ENCODE assay signal across 8 cellular contexts in the genomic region with DNA sequence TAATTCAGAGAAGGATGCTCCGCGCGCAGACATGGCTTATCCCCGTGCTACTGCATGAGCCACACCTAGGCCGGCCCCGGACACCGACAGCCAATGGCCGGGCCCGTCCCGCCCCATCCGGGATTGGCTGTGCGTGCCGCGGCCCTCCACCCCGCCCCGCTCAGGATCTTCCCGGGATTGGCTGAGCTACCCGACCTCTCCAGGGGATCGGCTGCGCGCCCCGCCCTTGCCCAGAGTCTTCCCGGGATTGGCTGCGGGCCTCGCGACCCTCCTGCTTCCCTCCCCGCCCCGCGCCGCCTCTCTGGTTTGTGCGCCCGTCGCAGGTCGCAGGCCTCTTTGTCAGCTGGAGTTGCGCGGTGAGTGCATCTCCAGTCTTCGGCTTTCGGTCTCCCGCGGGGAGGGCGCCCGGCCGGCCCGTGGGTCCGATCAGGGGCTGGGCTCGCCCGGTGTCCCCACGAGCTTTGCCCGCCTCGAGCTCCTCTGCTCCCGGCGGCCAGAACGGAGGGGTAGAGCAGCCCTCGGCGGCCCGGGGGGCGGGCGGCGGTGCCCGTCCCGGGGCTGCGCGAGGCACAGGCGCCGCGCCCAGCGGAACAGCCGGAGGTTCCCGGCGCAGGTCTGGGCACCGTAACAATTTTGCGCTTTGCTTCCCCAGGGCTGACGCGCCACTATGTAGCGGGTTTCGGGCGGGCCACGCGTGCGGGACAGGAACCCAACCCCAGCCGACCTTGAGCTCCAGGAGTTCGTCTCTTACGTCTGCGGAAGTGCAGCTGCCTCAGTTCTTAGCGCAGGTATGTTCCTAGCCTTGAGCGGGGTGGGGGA. TPM values are rescaled to one million over a fixed set of nuclear protein-coding genes. Genes with fewer than 3 reads are reported as not detected.
DNase-seq lines count a peak whose midpoint lies in the region; FAIRE-seq and TF ChIP-seq lines count a peak whose summit lies in the region.

No MANE protein-coding gene starts in this region.

- DNase-seq in HAP-1 (ENCODE audit: low spot score in 2 of 2), result peak; percentile 97 to 99
- peak; percentile 100 for DNase-seq in MG63
- DNase-seq in SIG-M5 (lab: John Stamatoyannopoulos, UW), result peak; percentile 70
- peak; percentile 84 to 92 (median 92) for DNase-seq in activated naive CD4-positive, alpha-beta T cell (lab: John Stamatoyannopoulos, UW)
- peak; percentile 97 to 99 for DNase-seq in foreskin fibroblast
- DNase-seq in neural progenitor cell (ENCODE audit: low spot score), result peak; percentile 98

- in situ Hi-C loops in HAP-1 (cut with MboI; ENCODE audit: low sequenced_read_pairs), result no loop called here

- H3K9me3 ChIP-seq in HAP-1 (no peaks in the 10 kb centered on the region), MG63 (no peaks in the 10 kb centered on the region), neural progenitor cell (ENCODE audit: low read depth) (no peaks in the 10 kb centered on the region), stomach smooth muscle (ENCODE audit: control insufficient read depth in 2 of 2, low read length in 2 of 2) (no peaks in the 10 kb centered on the region)

- H3K9ac ChIP-seq in neural progenitor cell, result peak overlapping the region; percentile 72
- H3K9ac ChIP-seq in stomach smooth muscle (ENCODE audit: low read length in 2 of 2), result peak overlapping the region; percentile 80 to 91

- H3K4me3 ChIP-seq in HAP-1 (peak overlapping the region; percentile 63), MG63 (peak overlapping the region; percentile 77), foreskin fibroblast (ENCODE audit: low read depth in 1 of 2, low read length in 2 of 2) (peak overlapping the region; percentile 86 to 92), neural progenitor cell (peak overlapping the region; percentile 74), stomach smooth muscle (ENCODE audit: low read length in 2 of 2) (peak overlapping the region; percentile 86 to 90)

- no peaks in the 10 kb centered on the region for H3K9me3 Mint-ChIP-seq in neural progenitor cell

- peak; percentile 98 for FAIRE-seq in G401.6 (lab: Jason Lieb, UNC)

- H3F3A ChIP-seq in neural progenitor cell (ENCODE audit: low read depth), result peaks cover 38% of the 10 kb centered on the region

- peak overlapping the region; percentile 64 for H3K27ac Mint-ChIP-seq in neural progenitor cell

- peaks cover 50% of the 10 kb centered on the region for H3K36me3 ChIP-seq in HAP-1 (replicated peaks)
- peaks cover 46% of the 10 kb centered on the region for H3K36me3 ChIP-seq in MG63
- peaks cover 13% of the 10 kb centered on the region for H3K36me3 ChIP-seq in neural progenitor cell
- H3K36me3 ChIP-seq in stomach smooth muscle (ENCODE audit: control insufficient read depth in 2 of 2, insufficient read depth in 2 of 2, low read length in 2 of 2), result peaks cover 10 to 12% of the 10 kb centered on the region in 2 donors

- H3K4me1 ChIP-seq in HAP-1 (peaks cover 29% of the 10 kb centered on the region), neural progenitor cell (peaks cover 18% of the 10 kb centered on the region), stomach smooth muscle (ENCODE audit: control insufficient read depth, insufficient read depth, low read length) (peaks cover 19% of the 10 kb centered on the region)

- H3K36me3 Mint-ChIP-seq in neural progenitor cell, result peaks cover 19% of the 10 kb centered on the region

- H3K27ac ChIP-seq in neural progenitor cell (no peak overlapping the region), stomach smooth muscle (ENCODE audit: low read length) (peak overlapping the region; percentile 80)

- peak overlapping the region; percentile 92 for H3K4me2 ChIP-seq in neural progenitor cell

- peaks cover 7% of the 10 kb centered on the region for H3K27me3 Mint-ChIP-seq in neural progenitor cell (ENCODE audit: insufficient read depth, low read depth)

- H3K79me2 ChIP-seq in neural progenitor cell (ENCODE audit: low read depth), result peaks cover 30% of the 10 kb centered on the region

- peak overlapping the region; percentile 92 for H2AFZ ChIP-seq in neural progenitor cell (replicated peaks)

- H4K20me1 ChIP-seq in neural progenitor cell (ENCODE audit: low read depth), result peaks cover 27% of the 10 kb centered on the region

- peak overlapping the region; percentile 93 for H3K4me3 Mint-ChIP-seq in neural progenitor cell

- TF ChIP-seq CTCF in foreskin fibroblast (IDR thresholded peaks at IDR 0.05; ENCODE audit: low read depth, low read length) (no peak), neural progenitor cell (IDR thresholded peaks at IDR 0.05) (no peak)

- H3K4me1 Mint-ChIP-seq in neural progenitor cell, result peaks cover 23% of the 10 kb centered on the region

- no peaks in the 10 kb centered on the region for H3K27me3 ChIP-seq in HAP-1 (ENCODE audit: low read depth)
- H3K27me3 ChIP-seq in MG63, result no peaks in the 10 kb centered on the region
- no peaks in the 10 kb centered on the region for H3K27me3 ChIP-seq in neural progenitor cell
- no peaks in the 10 kb centered on the region for H3K27me3 ChIP-seq in stomach smooth muscle (ENCODE audit: control insufficient read depth in 1 of 2, insufficient read depth in 2 of 2, low read length in 2 of 2)

RNA-seq across cellular contexts. Expression of a gene that starts 38.8 kb away (rescaled TPM):
- 0.46 and 0.94 TPM in 2 replicates for total RNA-seq in MG63 (2014; rRNA removed; shearing (Covaris generic); ENCODE audit: low replicate concordance)
- 2.0 and 2.1 TPM in 2 replicates for total RNA-seq in neural progenitor cell (ENCODE audit: low replicate concordance)

RNA-seq across cellular contexts. Expression of a gene that starts 53.3 kb away (rescaled TPM):
- 14.6 and 28.2 TPM in 2 replicates for total RNA-seq in MG63 (2014; rRNA removed; shearing (Covaris generic); ENCODE audit: low replicate concordance)
- total RNA-seq in neural progenitor cell (ENCODE audit: low replicate concordance), result 27.7 and 51.3 TPM in 2 replicates
